8 cellular contexts compared by ENCODE assay signal in the genomic region with DNA sequence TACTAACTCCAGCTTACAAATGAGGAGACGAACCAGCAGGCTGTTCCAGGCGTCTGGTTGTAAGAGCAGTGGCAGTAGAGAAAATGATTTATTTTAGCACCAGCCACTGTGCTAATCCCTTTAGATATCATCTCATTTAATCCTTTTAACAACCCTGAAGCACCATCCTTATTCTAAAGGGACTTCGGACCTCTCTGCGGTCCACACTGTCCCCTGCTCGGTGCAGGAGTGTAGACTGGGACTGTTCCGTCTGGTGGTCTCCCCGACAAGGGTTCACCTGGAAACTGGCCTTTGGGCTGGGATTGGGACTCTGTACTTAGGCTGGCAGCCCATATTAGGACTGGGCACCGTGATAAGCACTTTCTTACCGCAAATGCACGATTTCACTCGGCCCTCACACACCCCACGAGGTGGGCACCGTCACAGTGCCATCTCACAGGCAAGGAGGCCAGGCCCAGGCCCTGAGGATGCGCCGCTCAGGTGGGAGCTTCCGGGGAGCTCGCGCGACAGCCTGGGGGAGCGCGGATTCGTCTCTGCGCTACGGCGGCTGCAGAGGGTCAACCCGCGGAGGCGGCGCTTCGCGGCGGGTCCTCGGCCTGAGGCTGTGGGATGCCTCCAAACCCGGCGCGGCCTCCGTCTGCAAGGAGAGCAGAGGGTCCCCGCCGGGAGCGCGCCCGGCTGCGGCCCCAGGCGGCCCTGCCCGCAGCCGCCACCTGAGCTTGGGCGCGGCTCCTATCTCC. TPM values are rescaled to one million over a fixed set of nuclear protein-coding genes. Genes with fewer than 3 reads are reported as not detected.
A peak's percentile ranks its signal among the peaks of the same experiment; 100 is the strongest.
DNase-seq lines count a peak whose midpoint lies in the region; ATAC-seq and TF ChIP-seq lines count a peak whose summit lies in the region.

No MANE protein-coding gene starts in this region.

- intact Hi-C loops in natural killer cell (cut with micrococcal nuclease): loop anchor here (1.0 kb wide), 1 partner anchor 40 kb away; no protein-coding TSS in a partner anchor

- peak; percentile 33 for DNase-seq in DMS 273 treated with DMSO at 0.1 percent for 48 hours (lab: John Stamatoyannopoulos, UW)
- DNase-seq in HuH-7 (ENCODE audit: low spot score): peak; percentile 67
- peak; percentile 82 for DNase-seq in activated T-helper 1 cell treated with Interleukin-2 at 50 U/mL for 16 hours (ENCODE audit: low read depth)
- DNase-seq in fibroblast of peridontal ligament (ENCODE audit: extremely low read depth): peak; percentile 71
- DNase-seq in natural killer cell: peak; percentile 82
- peak; percentile 78 to 89 (median 84) for DNase-seq in stimulated activated naive CD4-positive, alpha-beta T cell (lab: John Stamatoyannopoulos, UW)

- no peaks in the 10 kb centered on the region for H3K36me3 Mint-ChIP-seq in natural killer cell

- peak overlapping the region; percentile 85 for H3K4me3 Mint-ChIP-seq in natural killer cell

- H3K4me1 Mint-ChIP-seq in natural killer cell: peaks cover 22 to 37% of the 10 kb centered on the region in 2 donors

- no peaks in the 10 kb centered on the region for H3K9me3 Mint-ChIP-seq in natural killer cell

- H3K27ac Mint-ChIP-seq in natural killer cell: peak overlapping the region; percentile 84 to 86

- ATAC-seq in GM21447 (IDR thresholded peaks at IDR 0.05; ENCODE audit: unreplicated experiment): peak; percentile 86
- ATAC-seq in natural killer cell: peak; percentile 93 to 97 (median 95)

- H3K27me3 Mint-ChIP-seq in natural killer cell (ENCODE audit: low read depth in 2 of 2): peaks cover 0 to 2% of the 10 kb centered on the region in 2 donors

- no peak for TF ChIP-seq CTCF in natural killer cell (IDR thresholded peaks at IDR 0.05)

TF ChIP-seq in PFSK-1, 5 proteins besides CTCF, POLR2A, EP300 and RAD21:
- TF ChIP-seq, protein P1, sequence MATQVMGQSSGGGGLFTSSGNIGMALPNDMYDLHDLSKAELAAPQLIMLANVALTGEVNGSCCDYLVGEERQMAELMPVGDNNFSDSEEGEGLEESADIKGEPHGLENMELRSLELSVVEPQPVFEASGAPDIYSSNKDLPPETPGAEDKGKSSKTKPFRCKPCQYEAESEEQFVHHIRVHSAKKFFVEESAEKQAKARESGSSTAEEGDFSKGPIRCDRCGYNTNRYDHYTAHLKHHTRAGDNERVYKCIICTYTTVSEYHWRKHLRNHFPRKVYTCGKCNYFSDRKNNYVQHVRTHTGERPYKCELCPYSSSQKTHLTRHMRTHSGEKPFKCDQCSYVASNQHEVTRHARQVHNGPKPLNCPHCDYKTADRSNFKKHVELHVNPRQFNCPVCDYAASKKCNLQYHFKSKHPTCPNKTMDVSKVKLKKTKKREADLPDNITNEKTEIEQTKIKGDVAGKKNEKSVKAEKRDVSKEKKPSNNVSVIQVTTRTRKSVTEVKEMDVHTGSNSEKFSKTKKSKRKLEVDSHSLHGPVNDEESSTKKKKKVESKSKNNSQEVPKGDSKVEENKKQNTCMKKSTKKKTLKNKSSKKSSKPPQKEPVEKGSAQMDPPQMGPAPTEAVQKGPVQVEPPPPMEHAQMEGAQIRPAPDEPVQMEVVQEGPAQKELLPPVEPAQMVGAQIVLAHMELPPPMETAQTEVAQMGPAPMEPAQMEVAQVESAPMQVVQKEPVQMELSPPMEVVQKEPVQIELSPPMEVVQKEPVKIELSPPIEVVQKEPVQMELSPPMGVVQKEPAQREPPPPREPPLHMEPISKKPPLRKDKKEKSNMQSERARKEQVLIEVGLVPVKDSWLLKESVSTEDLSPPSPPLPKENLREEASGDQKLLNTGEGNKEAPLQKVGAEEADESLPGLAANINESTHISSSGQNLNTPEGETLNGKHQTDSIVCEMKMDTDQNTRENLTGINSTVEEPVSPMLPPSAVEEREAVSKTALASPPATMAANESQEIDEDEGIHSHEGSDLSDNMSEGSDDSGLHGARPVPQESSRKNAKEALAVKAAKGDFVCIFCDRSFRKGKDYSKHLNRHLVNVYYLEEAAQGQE (IDR thresholded peaks at IDR 0.05; ENCODE audit: insufficient read depth in 1 of 2, low read depth in 2 of 2, low read length in 2 of 2): 0 out of 4 replicates have a peak, but pooled peaks of 1 of the 2 experiments have one; percentile 4
- TF ChIP-seq SIN3A (IDR thresholded peaks at IDR 0.05; ENCODE audit: borderline replicate concordance, insufficient read depth, low read length) (no peak), POLR2AphosphoS5 (IDR thresholded peaks at IDR 0.05; ENCODE audit: low read depth, low read length) (peak; percentile 69), TAF1 (IDR thresholded peaks at IDR 0.05; ENCODE audit: borderline replicate concordance, insufficient read depth, low read length) (peak; percentile 52; the same call in 1 of the 2 replicates), FOXP2 (optimal IDR thresholded peaks at IDR 0.05; ENCODE audit: borderline replicate concordance, extremely low read depth, extremely low read length, insufficient read depth) (peak; percentile 41)
TF ChIP-seq in PFSK-1: peak in this region for 4.

RNA-seq across cellular contexts. Expression of a gene that starts 45.2 kb away (rescaled TPM):
- polyA plus RNA-seq in PFSK-1 (2012; ENCODE audit: insufficient read length, low read depth): 162 TPM
- total RNA-seq in natural killer cell: 100 to 1,000 TPM; 134 to 144 (median 140) TPM

Comparison
In these comparisons a context has a peak if more than half of its experiments do, and no peak if none do; other contexts are left out.
1. Peak in every context shown above with its lines: DNase-seq and ATAC-seq.
2. DNase-seq: peak in every context shown above with its lines; median percentile 84 in stimulated activated naive CD4-positive, alpha-beta T cell; 82 in activated T-helper 1 cell treated with Interleukin-2 at 50 U/mL for 16 hours; 82 in natural killer cell; 71 in fibroblast of peridontal ligament; 67 in HuH-7; 33 in DMS 273 treated with DMSO at 0.1 percent for 48 hours.